8 cellular contexts compared by ENCODE assay signal in the genomic region with DNA sequence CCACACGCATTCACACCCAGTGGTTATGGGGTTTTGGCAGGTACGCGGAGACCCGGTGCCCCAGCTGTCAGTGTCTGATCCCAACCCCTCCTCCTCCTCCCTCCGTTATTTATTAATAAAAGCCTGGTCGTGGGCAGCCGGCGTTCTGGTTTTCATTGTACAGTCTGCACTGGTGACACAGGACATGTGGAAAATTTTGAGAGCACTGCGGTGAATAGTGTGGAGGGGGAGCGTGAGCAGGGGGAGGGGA. TPM values are rescaled to one million over a fixed set of nuclear protein-coding genes. Genes with fewer than 3 reads are reported as not detected.
A peak's percentile ranks its signal among the peaks of the same experiment; 100 is the strongest.
DNase-seq lines count a peak whose midpoint lies in the region; TF ChIP-seq lines count a peak whose summit lies in the region.

No MANE protein-coding gene starts in this region.

- H3K36me3 ChIP-seq in neural cell (ENCODE audit: insufficient read depth, low read length): no peaks in the 10 kb centered on the region

- TF ChIP-seq RAD21 in neural cell (conservative IDR thresholded peaks at IDR 0.05): no peak

- no peak for TF ChIP-seq EP300 in neural cell (conservative IDR thresholded peaks at IDR 0.05; ENCODE audit: poor library complexity, severe bottlenecking)

- H3K4me3 ChIP-seq in HL-60 (replicated peaks; ENCODE audit: insufficient read depth, low read length): peak overlapping the region; percentile 18; the same call in 1 of the 2 replicates
- peak overlapping the region; percentile 61 for H3K4me3 ChIP-seq in neural cell (ENCODE audit: low read length)

- H3K27me3 Mint-ChIP-seq in activated naive CD4-positive, alpha-beta T cell treated with anti-CD3 and anti-CD28 coated beads for 36 hours (ENCODE audit: low read depth): no peaks in the 10 kb centered on the region

- no peaks in the 10 kb centered on the region for H3K79me2 ChIP-seq in neural cell (replicated peaks; ENCODE audit: insufficient read depth, low read length)

- DNase-seq in activated naive CD4-positive, alpha-beta T cell treated with anti-CD3 and anti-CD28 coated beads for 36 hours: no peak
- no peak for DNase-seq in activated naive CD4-positive, alpha-beta T cell (lab: John Stamatoyannopoulos, UW)
- no peak for DNase-seq in HL-60 (ENCODE audit: low read depth in 1 of 2, low spot score in 1 of 2)
- DNase-seq in HK-2 (ENCODE audit: unreplicated experiment): no peak
- no peak for DNase-seq in AG20443 (ENCODE audit: low spot score)
- DNase-seq in NCI-H1436 (lab: John Stamatoyannopoulos, UW): no peak

- no peaks in the 10 kb centered on the region for H3K9me2 ChIP-seq in neural cell (ENCODE audit: insufficient read depth, low read length)

- peak overlapping the region; percentile 99 for H3K27ac Mint-ChIP-seq in activated naive CD4-positive, alpha-beta T cell treated with anti-CD3 and anti-CD28 coated beads for 36 hours

- no peaks in the 10 kb centered on the region for H4K20me1 ChIP-seq in neural cell (ENCODE audit: insufficient read depth)

- peak overlapping the region; percentile 92 for H3K27ac ChIP-seq in HL-60 (replicated peaks)
- H3K27ac ChIP-seq in cingulate gyrus (ENCODE audit: low read depth, low read length): peak overlapping the region; percentile 78
- peak overlapping the region; percentile 100 for H3K27ac ChIP-seq in neural cell (ENCODE audit: low read length)

- CTCF ChIA-PET in activated naive CD4-positive, alpha-beta T cell treated with anti-CD3 and anti-CD28 coated beads for 36 hours (lab: Charles Lee): interaction anchor here (0.6 to 8.5 kb wide), 11 partner anchors 11 to 127 kb away, joined by 3 to 76 read pairs (median 4); no protein-coding TSS in a partner anchor

- H3K4me3 Mint-ChIP-seq in activated naive CD4-positive, alpha-beta T cell treated with anti-CD3 and anti-CD28 coated beads for 36 hours: peak overlapping the region; percentile 77

- TF ChIP-seq CTCF in HL-60 (IDR thresholded peaks at IDR 0.05; ENCODE audit: insufficient read depth, low read length): no peak
- no peak for TF ChIP-seq CTCF in neural cell (IDR thresholded peaks at IDR 0.05; ENCODE audit: poor library complexity, severe bottlenecking)

- peak overlapping the region; percentile 99 for H3K4me2 ChIP-seq in neural cell (ENCODE audit: low read length)

- no peaks in the 10 kb centered on the region for H3K9me3 ChIP-seq in neural cell (ENCODE audit: low read length)

- H3F3A ChIP-seq in neural cell (ENCODE audit: insufficient read depth, low read length, poor library complexity, severe bottlenecking): no peaks in the 10 kb centered on the region

- H3K27me3 ChIP-seq in HL-60 (ENCODE audit: insufficient read depth, poor library complexity, severe bottlenecking) (no peaks in the 10 kb centered on the region), neural cell (ENCODE audit: insufficient read depth, low read depth, low read length) (no peaks in the 10 kb centered on the region)

- no peaks in the 10 kb centered on the region for H3K36me3 Mint-ChIP-seq in activated naive CD4-positive, alpha-beta T cell treated with anti-CD3 and anti-CD28 coated beads for 36 hours (ENCODE audit: low read depth)

- H2AFZ ChIP-seq in neural cell (ENCODE audit: low read depth, low read length): no peak overlapping the region

- peak overlapping the region; percentile 90 for H3K9ac ChIP-seq in neural cell (ENCODE audit: low read length)

- peaks cover 86% of the 10 kb centered on the region for H3K4me1 Mint-ChIP-seq in activated naive CD4-positive, alpha-beta T cell treated with anti-CD3 and anti-CD28 coated beads for 36 hours (ENCODE audit: low read depth)

- intact Hi-C loops in activated naive CD4-positive, alpha-beta T cell treated with anti-CD3 and anti-CD28 coated beads for 36 hours (cut with micrococcal nuclease): loop anchor here (1.0 to 5.0 kb wide), 11 partner anchors 8 to 1498 kb away; partner anchors contain the start of genes AHSA1, CIPC, GSTZ1 and IRF2BPL

- no peaks in the 10 kb centered on the region for H3K9me3 Mint-ChIP-seq in activated naive CD4-positive, alpha-beta T cell treated with anti-CD3 and anti-CD28 coated beads for 36 hours

TF ChIP-seq in neural cell, 6 proteins besides CTCF, POLR2A, EP300 and RAD21:
- TF ChIP-seq SMC3 (conservative IDR thresholded peaks at IDR 0.05; ENCODE audit: poor library complexity) (no peak), TAF1 (IDR thresholded peaks at IDR 0.05; ENCODE audit: low read depth) (no peak), POLR2AphosphoS5 (IDR thresholded peaks at IDR 0.05) (no peak), MXI1 (conservative IDR thresholded peaks at IDR 0.05; ENCODE audit: poor library complexity, severe bottlenecking) (no peak), EZH2 (IDR thresholded peaks at IDR 0.05; ENCODE audit: borderline replicate concordance, insufficient read depth, low read length, poor library complexity, severe bottlenecking) (no peak)
- TF ChIP-seq, protein P1, sequence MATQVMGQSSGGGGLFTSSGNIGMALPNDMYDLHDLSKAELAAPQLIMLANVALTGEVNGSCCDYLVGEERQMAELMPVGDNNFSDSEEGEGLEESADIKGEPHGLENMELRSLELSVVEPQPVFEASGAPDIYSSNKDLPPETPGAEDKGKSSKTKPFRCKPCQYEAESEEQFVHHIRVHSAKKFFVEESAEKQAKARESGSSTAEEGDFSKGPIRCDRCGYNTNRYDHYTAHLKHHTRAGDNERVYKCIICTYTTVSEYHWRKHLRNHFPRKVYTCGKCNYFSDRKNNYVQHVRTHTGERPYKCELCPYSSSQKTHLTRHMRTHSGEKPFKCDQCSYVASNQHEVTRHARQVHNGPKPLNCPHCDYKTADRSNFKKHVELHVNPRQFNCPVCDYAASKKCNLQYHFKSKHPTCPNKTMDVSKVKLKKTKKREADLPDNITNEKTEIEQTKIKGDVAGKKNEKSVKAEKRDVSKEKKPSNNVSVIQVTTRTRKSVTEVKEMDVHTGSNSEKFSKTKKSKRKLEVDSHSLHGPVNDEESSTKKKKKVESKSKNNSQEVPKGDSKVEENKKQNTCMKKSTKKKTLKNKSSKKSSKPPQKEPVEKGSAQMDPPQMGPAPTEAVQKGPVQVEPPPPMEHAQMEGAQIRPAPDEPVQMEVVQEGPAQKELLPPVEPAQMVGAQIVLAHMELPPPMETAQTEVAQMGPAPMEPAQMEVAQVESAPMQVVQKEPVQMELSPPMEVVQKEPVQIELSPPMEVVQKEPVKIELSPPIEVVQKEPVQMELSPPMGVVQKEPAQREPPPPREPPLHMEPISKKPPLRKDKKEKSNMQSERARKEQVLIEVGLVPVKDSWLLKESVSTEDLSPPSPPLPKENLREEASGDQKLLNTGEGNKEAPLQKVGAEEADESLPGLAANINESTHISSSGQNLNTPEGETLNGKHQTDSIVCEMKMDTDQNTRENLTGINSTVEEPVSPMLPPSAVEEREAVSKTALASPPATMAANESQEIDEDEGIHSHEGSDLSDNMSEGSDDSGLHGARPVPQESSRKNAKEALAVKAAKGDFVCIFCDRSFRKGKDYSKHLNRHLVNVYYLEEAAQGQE (IDR thresholded peaks at IDR 0.05; ENCODE audit: borderline replicate concordance): no peak

RNA-seq across cellular contexts. Expression of gene IRF2BPL, which starts 11.5 kb away (rescaled TPM):
- 10 to 100 TPM; 34.8 to 35.2 TPM for total RNA-seq in activated naive CD4-positive, alpha-beta T cell treated with anti-CD3 and anti-CD28 coated beads for 36 hours
- 42.9 and 46.5 TPM in 2 replicates for polyA plus RNA-seq in neural cell
- 97.2 and 123 TPM in 2 replicates for polyA minus RNA-seq in neural cell

RNA-seq across cellular contexts. Expression of gene CIPC, which starts 58.1 kb away (rescaled TPM):
- total RNA-seq in activated naive CD4-positive, alpha-beta T cell treated with anti-CD3 and anti-CD28 coated beads for 36 hours: 1 to 10 TPM; 5.6 to 6.1 TPM
- polyA plus RNA-seq in neural cell: 36.4 and 36.7 TPM in 2 replicates
- polyA minus RNA-seq in neural cell: 53.6 and 56.4 TPM in 2 replicates
